ENCODE assay signal across 1 cellular context in the genomic region with DNA sequence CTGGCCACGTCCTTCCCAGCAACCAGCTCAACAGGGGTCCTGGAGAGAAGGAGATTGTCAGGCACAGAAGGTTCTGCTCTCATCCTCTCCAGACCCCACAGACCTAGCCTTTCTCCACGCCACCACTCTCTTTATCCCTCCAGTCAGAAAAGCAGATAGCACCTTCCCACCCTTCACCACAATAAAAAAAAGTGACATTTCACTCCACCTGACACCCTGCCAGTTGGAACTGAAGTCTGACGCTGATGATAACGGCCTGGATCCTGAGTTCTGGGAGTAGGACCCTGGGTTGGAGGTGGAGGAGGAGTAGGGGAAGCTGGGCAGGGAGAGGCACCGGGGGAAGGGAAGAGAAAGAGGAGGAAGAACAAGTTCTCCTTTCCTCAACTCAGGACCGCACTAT.
TF ChIP-seq lines count a peak whose summit lies in the region.

No MANE protein-coding gene starts in this region.

TF ChIP-seq in K562, 482 proteins besides CTCF, POLR2A, EP300 and RAD21 (continued from another document and continues in another):
- TF ChIP-seq MXI1 (IDR thresholded peaks at IDR 0.05; ENCODE audit: low read depth, low read length), result no peak
- TF ChIP-seq ZEB2 (IDR thresholded peaks at IDR 0.05), result no peak
- no peak for TF ChIP-seq HDAC6 (IDR thresholded peaks at IDR 0.05; ENCODE audit: low read depth, low read length)
- TF ChIP-seq ZNF699 (CRISPR knock-in tag; IDR thresholded peaks at IDR 0.05; ENCODE audit: insufficient replicate concordance), result no peak
- no peak for TF ChIP-seq E2F3 (CRISPR knock-in tag; IDR thresholded peaks at IDR 0.05)
- TF ChIP-seq SOX6 (IDR thresholded peaks at IDR 0.05), result peak; percentile 64; the same call in 1 of the 2 replicates
- TF ChIP-seq, protein P1, sequence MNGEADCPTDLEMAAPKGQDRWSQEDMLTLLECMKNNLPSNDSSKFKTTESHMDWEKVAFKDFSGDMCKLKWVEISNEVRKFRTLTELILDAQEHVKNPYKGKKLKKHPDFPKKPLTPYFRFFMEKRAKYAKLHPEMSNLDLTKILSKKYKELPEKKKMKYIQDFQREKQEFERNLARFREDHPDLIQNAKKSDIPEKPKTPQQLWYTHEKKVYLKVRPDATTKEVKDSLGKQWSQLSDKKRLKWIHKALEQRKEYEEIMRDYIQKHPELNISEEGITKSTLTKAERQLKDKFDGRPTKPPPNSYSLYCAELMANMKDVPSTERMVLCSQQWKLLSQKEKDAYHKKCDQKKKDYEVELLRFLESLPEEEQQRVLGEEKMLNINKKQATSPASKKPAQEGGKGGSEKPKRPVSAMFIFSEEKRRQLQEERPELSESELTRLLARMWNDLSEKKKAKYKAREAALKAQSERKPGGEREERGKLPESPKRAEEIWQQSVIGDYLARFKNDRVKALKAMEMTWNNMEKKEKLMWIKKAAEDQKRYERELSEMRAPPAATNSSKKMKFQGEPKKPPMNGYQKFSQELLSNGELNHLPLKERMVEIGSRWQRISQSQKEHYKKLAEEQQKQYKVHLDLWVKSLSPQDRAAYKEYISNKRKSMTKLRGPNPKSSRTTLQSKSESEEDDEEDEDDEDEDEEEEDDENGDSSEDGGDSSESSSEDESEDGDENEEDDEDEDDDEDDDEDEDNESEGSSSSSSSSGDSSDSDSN (IDR thresholded peaks at IDR 0.05; ENCODE audit: borderline replicate concordance in 1 of 2, low read depth in 2 of 2, low read length in 2 of 2), result peak in 1 of 2 experiments; percentile 60; a peak in 1 of 4 replicates
- no peak for TF ChIP-seq TCF7L2 (IDR thresholded peaks at IDR 0.05; ENCODE audit: low read depth, low read length)
- TF ChIP-seq PHB (CRISPR knock-in tag; IDR thresholded peaks at IDR 0.05), result no peak
- TF ChIP-seq SAFB (IDR thresholded peaks at IDR 0.05; ENCODE audit: borderline replicate concordance, low read depth, low read length), result no peak
- TF ChIP-seq POLR2B (IDR thresholded peaks at IDR 0.05; ENCODE audit: low read depth, partially characterized antibody), result no peak
- TF ChIP-seq BRF1 (IDR thresholded peaks at IDR 0.05; ENCODE audit: borderline replicate concordance, extremely low read depth, insufficient read length), result no peak
- peak in 1 of 2 experiments; percentile 32; a peak in 1 of 4 replicates for TF ChIP-seq TEAD1 (CRISPR knock-in tag; IDR thresholded peaks at IDR 0.05)
- no peak for TF ChIP-seq KLF1 (tag; IDR thresholded peaks at IDR 0.05)
- no peak for TF ChIP-seq ZNF354B (CRISPR knock-in tag; IDR thresholded peaks at IDR 0.05)
- TF ChIP-seq NFE2L1 (tag; IDR thresholded peaks at IDR 0.05; ENCODE audit: borderline replicate concordance, low read depth), result no peak
- TF ChIP-seq, protein P2, sequence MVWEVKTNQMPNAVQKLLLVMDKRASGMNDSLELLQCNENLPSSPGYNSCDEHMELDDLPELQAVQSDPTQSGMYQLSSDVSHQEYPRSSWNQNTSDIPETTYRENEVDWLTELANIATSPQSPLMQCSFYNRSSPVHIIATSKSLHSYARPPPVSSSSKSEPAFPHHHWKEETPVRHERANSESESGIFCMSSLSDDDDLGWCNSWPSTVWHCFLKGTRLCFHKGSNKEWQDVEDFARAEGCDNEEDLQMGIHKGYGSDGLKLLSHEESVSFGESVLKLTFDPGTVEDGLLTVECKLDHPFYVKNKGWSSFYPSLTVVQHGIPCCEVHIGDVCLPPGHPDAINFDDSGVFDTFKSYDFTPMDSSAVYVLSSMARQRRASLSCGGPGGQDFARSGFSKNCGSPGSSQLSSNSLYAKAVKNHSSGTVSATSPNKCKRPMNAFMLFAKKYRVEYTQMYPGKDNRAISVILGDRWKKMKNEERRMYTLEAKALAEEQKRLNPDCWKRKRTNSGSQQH (CRISPR knock-in tag; IDR thresholded peaks at IDR 0.05), result no peak
- TF ChIP-seq, protein P3, sequence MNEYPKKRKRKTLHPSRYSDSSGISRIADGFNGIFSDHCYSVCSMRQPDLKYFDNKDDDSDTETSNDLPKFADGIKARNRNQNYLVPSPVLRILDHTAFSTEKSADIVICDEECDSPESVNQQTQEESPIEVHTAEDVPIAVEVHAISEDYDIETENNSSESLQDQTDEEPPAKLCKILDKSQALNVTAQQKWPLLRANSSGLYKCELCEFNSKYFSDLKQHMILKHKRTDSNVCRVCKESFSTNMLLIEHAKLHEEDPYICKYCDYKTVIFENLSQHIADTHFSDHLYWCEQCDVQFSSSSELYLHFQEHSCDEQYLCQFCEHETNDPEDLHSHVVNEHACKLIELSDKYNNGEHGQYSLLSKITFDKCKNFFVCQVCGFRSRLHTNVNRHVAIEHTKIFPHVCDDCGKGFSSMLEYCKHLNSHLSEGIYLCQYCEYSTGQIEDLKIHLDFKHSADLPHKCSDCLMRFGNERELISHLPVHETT (CRISPR knock-in tag; conservative IDR thresholded peaks at IDR 0.05 in 1 of 2, IDR thresholded peaks at IDR 0.05 in 1 of 2), result no peak
- no peak for TF ChIP-seq JUN (IDR thresholded peaks at IDR 0.05; ENCODE audit: borderline replicate concordance, low read depth, low read length)
- no peak for TF ChIP-seq JUN (CRISPR knock-in tag; IDR thresholded peaks at IDR 0.05; ENCODE audit: borderline replicate concordance)
- TF ChIP-seq, protein P4, sequence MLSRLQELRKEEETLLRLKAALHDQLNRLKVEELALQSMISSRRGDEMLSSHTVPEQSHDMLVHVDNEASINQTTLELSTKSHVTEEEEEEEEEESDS (CRISPR knock-in tag; IDR thresholded peaks at IDR 0.05), result no peak
- TF ChIP-seq PHTF2 (CRISPR knock-in tag; IDR thresholded peaks at IDR 0.05), result no peak
- TF ChIP-seq, protein P5, sequence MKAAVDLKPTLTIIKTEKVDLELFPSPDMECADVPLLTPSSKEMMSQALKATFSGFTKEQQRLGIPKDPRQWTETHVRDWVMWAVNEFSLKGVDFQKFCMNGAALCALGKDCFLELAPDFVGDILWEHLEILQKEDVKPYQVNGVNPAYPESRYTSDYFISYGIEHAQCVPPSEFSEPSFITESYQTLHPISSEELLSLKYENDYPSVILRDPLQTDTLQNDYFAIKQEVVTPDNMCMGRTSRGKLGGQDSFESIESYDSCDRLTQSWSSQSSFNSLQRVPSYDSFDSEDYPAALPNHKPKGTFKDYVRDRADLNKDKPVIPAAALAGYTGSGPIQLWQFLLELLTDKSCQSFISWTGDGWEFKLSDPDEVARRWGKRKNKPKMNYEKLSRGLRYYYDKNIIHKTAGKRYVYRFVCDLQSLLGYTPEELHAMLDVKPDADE (conservative IDR thresholded peaks at IDR 0.05; ENCODE audit: control insufficient read depth, low read depth, low read length), result no peak
- TF ChIP-seq ZNF408 (CRISPR knock-in tag; IDR thresholded peaks at IDR 0.05; ENCODE audit: low read depth), result no peak
- TF ChIP-seq DIDO1 (tag; IDR thresholded peaks at IDR 0.05; ENCODE audit: low read depth), result no peak
- TF ChIP-seq RNF2 (IDR thresholded peaks at IDR 0.05), result no peak
- TF ChIP-seq, protein P6, sequence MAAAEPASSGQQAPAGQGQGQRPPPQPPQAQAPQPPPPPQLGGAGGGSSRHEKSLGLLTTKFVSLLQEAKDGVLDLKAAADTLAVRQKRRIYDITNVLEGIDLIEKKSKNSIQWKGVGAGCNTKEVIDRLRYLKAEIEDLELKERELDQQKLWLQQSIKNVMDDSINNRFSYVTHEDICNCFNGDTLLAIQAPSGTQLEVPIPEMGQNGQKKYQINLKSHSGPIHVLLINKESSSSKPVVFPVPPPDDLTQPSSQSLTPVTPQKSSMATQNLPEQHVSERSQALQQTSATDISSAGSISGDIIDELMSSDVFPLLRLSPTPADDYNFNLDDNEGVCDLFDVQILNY (CRISPR knock-in tag; IDR thresholded peaks at IDR 0.05), result no peak
- no peak for TF ChIP-seq ZC3H8 (IDR thresholded peaks at IDR 0.05)
- TF ChIP-seq, protein P7, sequence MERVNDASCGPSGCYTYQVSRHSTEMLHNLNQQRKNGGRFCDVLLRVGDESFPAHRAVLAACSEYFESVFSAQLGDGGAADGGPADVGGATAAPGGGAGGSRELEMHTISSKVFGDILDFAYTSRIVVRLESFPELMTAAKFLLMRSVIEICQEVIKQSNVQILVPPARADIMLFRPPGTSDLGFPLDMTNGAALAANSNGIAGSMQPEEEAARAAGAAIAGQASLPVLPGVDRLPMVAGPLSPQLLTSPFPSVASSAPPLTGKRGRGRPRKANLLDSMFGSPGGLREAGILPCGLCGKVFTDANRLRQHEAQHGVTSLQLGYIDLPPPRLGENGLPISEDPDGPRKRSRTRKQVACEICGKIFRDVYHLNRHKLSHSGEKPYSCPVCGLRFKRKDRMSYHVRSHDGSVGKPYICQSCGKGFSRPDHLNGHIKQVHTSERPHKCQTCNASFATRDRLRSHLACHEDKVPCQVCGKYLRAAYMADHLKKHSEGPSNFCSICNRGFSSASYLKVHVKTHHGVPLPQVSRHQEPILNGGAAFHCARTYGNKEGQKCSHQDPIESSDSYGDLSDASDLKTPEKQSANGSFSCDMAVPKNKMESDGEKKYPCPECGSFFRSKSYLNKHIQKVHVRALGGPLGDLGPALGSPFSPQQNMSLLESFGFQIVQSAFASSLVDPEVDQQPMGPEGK (CRISPR knock-in tag; IDR thresholded peaks at IDR 0.05; ENCODE audit: borderline replicate concordance), result no peak
- no peak for TF ChIP-seq HDAC8 (tag; IDR thresholded peaks at IDR 0.05)
- TF ChIP-seq, protein P8, sequence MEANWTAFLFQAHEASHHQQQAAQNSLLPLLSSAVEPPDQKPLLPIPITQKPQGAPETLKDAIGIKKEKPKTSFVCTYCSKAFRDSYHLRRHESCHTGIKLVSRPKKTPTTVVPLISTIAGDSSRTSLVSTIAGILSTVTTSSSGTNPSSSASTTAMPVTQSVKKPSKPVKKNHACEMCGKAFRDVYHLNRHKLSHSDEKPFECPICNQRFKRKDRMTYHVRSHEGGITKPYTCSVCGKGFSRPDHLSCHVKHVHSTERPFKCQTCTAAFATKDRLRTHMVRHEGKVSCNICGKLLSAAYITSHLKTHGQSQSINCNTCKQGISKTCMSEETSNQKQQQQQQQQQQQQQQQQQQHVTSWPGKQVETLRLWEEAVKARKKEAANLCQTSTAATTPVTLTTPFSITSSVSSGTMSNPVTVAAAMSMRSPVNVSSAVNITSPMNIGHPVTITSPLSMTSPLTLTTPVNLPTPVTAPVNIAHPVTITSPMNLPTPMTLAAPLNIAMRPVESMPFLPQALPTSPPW (CRISPR knock-in tag; IDR thresholded peaks at IDR 0.05), result peak; percentile 38; the same call in 1 of the 2 replicates
- peak; percentile 75 for TF ChIP-seq TAL1 (IDR thresholded peaks at IDR 0.05)
- TF ChIP-seq SMAD4 (CRISPR knock-in tag; conservative IDR thresholded peaks at IDR 0.05), result no peak
- no peak for TF ChIP-seq TAF7 (tag; IDR thresholded peaks at IDR 0.05)
- no peak for TF ChIP-seq ILK (tag; IDR thresholded peaks at IDR 0.05; ENCODE audit: borderline replicate concordance, low read depth)
- TF ChIP-seq ZNF41 (CRISPR knock-in tag; conservative IDR thresholded peaks at IDR 0.05), result no peak
- no peak for TF ChIP-seq ESRRB (CRISPR knock-in tag; IDR thresholded peaks at IDR 0.05; ENCODE audit: borderline replicate concordance)
- TF ChIP-seq NCOA2 (IDR thresholded peaks at IDR 0.05; ENCODE audit: partially characterized antibody in 2 of 2), result no peak
- TF ChIP-seq, protein P9, sequence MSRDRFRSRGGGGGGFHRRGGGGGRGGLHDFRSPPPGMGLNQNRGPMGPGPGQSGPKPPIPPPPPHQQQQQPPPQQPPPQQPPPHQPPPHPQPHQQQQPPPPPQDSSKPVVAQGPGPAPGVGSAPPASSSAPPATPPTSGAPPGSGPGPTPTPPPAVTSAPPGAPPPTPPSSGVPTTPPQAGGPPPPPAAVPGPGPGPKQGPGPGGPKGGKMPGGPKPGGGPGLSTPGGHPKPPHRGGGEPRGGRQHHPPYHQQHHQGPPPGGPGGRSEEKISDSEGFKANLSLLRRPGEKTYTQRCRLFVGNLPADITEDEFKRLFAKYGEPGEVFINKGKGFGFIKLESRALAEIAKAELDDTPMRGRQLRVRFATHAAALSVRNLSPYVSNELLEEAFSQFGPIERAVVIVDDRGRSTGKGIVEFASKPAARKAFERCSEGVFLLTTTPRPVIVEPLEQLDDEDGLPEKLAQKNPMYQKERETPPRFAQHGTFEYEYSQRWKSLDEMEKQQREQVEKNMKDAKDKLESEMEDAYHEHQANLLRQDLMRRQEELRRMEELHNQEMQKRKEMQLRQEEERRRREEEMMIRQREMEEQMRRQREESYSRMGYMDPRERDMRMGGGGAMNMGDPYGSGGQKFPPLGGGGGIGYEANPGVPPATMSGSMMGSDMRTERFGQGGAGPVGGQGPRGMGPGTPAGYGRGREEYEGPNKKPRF (IDR thresholded peaks at IDR 0.05; ENCODE audit: low read depth, low read length), result no peak
- TF ChIP-seq ELF4 (CRISPR knock-in tag; IDR thresholded peaks at IDR 0.05), result 0 out of 2 replicates have a peak, but pooled peaks have one; percentile 37
- TF ChIP-seq HNRNPLL (IDR thresholded peaks at IDR 0.05; ENCODE audit: low read depth, low read length, poor library complexity, severe bottlenecking), result no peak
- TF ChIP-seq, protein P10, sequence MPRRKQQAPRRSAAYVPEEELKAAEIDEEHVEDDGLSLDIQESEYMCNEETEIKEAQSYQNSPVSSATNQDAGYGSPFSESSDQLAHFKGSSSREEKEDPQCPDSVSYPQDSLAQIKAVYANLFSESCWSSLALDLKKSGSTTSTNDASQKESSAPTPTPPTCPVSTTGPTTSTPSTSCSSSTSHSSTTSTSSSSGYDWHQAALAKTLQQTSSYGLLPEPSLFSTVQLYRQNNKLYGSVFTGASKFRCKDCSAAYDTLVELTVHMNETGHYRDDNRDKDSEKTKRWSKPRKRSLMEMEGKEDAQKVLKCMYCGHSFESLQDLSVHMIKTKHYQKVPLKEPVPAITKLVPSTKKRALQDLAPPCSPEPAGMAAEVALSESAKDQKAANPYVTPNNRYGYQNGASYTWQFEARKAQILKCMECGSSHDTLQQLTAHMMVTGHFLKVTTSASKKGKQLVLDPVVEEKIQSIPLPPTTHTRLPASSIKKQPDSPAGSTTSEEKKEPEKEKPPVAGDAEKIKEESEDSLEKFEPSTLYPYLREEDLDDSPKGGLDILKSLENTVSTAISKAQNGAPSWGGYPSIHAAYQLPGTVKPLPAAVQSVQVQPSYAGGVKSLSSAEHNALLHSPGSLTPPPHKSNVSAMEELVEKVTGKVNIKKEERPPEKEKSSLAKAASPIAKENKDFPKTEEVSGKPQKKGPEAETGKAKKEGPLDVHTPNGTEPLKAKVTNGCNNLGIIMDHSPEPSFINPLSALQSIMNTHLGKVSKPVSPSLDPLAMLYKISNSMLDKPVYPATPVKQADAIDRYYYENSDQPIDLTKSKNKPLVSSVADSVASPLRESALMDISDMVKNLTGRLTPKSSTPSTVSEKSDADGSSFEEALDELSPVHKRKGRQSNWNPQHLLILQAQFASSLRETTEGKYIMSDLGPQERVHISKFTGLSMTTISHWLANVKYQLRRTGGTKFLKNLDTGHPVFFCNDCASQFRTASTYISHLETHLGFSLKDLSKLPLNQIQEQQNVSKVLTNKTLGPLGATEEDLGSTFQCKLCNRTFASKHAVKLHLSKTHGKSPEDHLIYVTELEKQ (CRISPR knock-in tag; IDR thresholded peaks at IDR 0.05), result no peak
- no peak for TF ChIP-seq BACH1 (tag; IDR thresholded peaks at IDR 0.05)
- TF ChIP-seq, protein P11, sequence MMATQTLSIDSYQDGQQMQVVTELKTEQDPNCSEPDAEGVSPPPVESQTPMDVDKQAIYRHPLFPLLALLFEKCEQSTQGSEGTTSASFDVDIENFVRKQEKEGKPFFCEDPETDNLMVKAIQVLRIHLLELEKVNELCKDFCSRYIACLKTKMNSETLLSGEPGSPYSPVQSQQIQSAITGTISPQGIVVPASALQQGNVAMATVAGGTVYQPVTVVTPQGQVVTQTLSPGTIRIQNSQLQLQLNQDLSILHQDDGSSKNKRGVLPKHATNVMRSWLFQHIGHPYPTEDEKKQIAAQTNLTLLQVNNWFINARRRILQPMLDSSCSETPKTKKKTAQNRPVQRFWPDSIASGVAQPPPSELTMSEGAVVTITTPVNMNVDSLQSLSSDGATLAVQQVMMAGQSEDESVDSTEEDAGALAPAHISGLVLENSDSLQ (IDR thresholded peaks at IDR 0.05), result peak; percentile 62
- no peak for TF ChIP-seq ZNF780A (CRISPR knock-in tag; IDR thresholded peaks at IDR 0.05)
